In the genomic region with DNA sequence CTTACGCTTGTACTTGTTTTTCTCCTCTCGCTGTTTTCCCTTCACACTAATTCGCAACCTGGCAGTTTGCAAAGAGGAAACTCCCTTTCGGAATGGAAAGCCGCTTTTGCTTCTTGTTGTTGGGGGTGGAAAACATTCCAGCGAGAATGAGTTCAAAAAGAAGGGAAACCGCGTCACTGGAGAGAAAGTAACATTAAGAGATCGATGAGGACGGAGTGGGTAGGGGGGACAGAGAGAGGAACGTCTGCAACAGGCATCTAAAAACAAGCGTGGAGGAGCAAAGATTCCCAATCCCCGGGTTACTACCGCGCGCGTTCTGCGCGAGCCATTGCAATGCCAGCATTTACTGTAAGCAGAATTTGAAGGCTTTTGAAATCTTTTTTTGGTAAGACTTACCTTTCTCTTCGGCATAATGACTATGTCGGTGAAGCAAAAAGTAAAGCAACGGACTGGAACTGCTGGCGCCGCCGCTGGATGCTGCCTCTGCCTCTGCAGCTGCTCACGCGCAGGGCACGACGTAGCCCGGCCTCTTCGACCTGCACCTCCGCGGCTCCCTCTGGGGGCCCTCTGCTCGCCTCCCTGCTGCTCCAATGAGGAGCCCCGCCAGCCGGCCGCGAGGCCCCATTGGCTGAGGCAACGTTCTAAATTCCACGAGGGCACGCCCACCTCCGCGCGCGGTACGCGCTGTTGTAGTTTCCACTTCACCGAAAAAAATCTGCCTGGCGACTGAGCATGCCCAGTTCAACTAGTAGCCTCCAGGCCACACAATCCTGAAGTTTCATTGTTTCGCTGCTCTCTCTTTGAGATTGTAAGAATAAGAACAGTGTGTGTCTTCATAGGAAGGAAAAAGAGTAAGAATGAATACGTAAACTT, we compare ENCODE assay signal across 8 cellular contexts.
DNase-seq lines count a peak whose midpoint lies in the region; ATAC-seq, FAIRE-seq and TF ChIP-seq lines count a peak whose summit lies in the region.

TSS of gene HMGN3 (minus strand) at position 533 of the 873 bp plus-strand sequence.

- no peaks in the 10 kb centered on the region for H3K9me2 ChIP-seq in Loucy (replicated peaks; ENCODE audit: low read depth, low read length)

- H3K4me2 ChIP-seq in Loucy (ENCODE audit: low read depth, low read length, poor library complexity, severe bottlenecking), result peak within 1 kb of the TSS; percentile 93

- no peaks in the 10 kb centered on the region for H3K27me3 ChIP-seq in Loucy (ENCODE audit: insufficient read depth, low read length, poor library complexity, severe bottlenecking)

- peaks cover 15% of the 10 kb centered on the region for H3K4me1 Mint-ChIP-seq in nephron progenitor cell
- peaks cover 40% of the 10 kb centered on the region for H3K4me1 Mint-ChIP-seq in stimulated activated naive CD8-positive, alpha-beta T cell treated with anti-CD3 and anti-CD28 coated beads, Interleukin-15, amount 100 ng/mL, for 72 hours

- H3K4me1 ChIP-seq in Loucy (ENCODE audit: insufficient read depth, low read length, poor library complexity, severe bottlenecking), result peaks cover 38% of the 10 kb centered on the region

- H3K36me3 Mint-ChIP-seq in nephron progenitor cell (ENCODE audit: low read depth), result peaks cover 35% of the 10 kb centered on the region

- TF ChIP-seq POLR2A in H54 (IDR thresholded peaks at IDR 0.05; ENCODE audit: low read depth, low read length), result peak; percentile 69

- peak within 1 kb of the TSS; percentile 96 for H3K4me3 Mint-ChIP-seq in nephron progenitor cell
- H3K4me3 Mint-ChIP-seq in stimulated activated naive CD8-positive, alpha-beta T cell treated with anti-CD3 and anti-CD28 coated beads, Interleukin-15, amount 100 ng/mL, for 72 hours, result peak within 1 kb of the TSS; percentile 87

- peak; percentile 94 for DNase-seq in ELF-1 (ENCODE audit: low read depth, low spot score)
- peak; percentile 77 for DNase-seq in H54 (ENCODE audit: insufficient read length, low spot score)
- peak; percentile 27 for DNase-seq in SIG-M5 (lab: John Stamatoyannopoulos, UW)
- peak; percentile 87 for DNase-seq in activated gamma-delta T cell (lab: John Stamatoyannopoulos, UW)
- peak; percentile 89 for DNase-seq in fibroblast of the conjunctiva (ENCODE audit: low read depth)
- DNase-seq in nephron progenitor cell, result peak; percentile 89
- peak; percentile 90 to 96 for DNase-seq in stimulated activated naive CD8-positive, alpha-beta T cell treated with anti-CD3 and anti-CD28 coated beads, Interleukin-15, amount 100 ng/mL, for 72 hours

- no peaks in the 10 kb centered on the region; the same call in 1 of the 2 replicates for H3F3A ChIP-seq in Loucy (ENCODE audit: low read depth)

- ATAC-seq in stimulated activated naive CD8-positive, alpha-beta T cell treated with anti-CD3 and anti-CD28 coated beads, Interleukin-15, amount 100 ng/mL, for 72 hours, result peak; percentile 97

- H3K27me3 Mint-ChIP-seq in nephron progenitor cell (ENCODE audit: low read depth, poor library complexity), result no peaks in the 10 kb centered on the region
- no peaks in the 10 kb centered on the region for H3K27me3 Mint-ChIP-seq in stimulated activated naive CD8-positive, alpha-beta T cell treated with anti-CD3 and anti-CD28 coated beads, Interleukin-15, amount 100 ng/mL, for 72 hours

- 0 out of 2 replicates have a peak, but pooled peaks have one; percentile 14 for TF ChIP-seq CTCF in Loucy (conservative IDR thresholded peaks at IDR 0.05; ENCODE audit: low read length)
- no peak for TF ChIP-seq CTCF in nephron progenitor cell (IDR thresholded peaks at IDR 0.05)

- H3K79me2 ChIP-seq in Loucy (ENCODE audit: insufficient read depth, low read length), result peaks cover 50% of the 10 kb centered on the region

- no peaks in the 10 kb centered on the region for H3K9me3 ChIP-seq in Loucy (ENCODE audit: insufficient read depth, low read depth, low read length)

- H3K4me3 ChIP-seq in Loucy (ENCODE audit: low read length, poor library complexity, severe bottlenecking), result peak within 1 kb of the TSS; percentile 95

- H3K36me3 ChIP-seq in Loucy (ENCODE audit: insufficient read depth, low read length), result no peaks in the 10 kb centered on the region

- H2AFZ ChIP-seq in Loucy (ENCODE audit: low read length), result peak within 1 kb of the TSS; percentile 96

- H4K20me1 ChIP-seq in Loucy (ENCODE audit: insufficient read depth, low read length, poor library complexity, severe bottlenecking), result peaks cover 32% of the 10 kb centered on the region

- FAIRE-seq in H54 (lab: Jason Lieb, UNC), result peak; percentile 97

- H3K9ac ChIP-seq in Loucy (ENCODE audit: low read depth, low read length, poor library complexity, severe bottlenecking), result peak within 1 kb of the TSS; percentile 97

- peaks cover 14% of the 10 kb centered on the region for H3K9me3 Mint-ChIP-seq in nephron progenitor cell
- no peaks in the 10 kb centered on the region for H3K9me3 Mint-ChIP-seq in stimulated activated naive CD8-positive, alpha-beta T cell treated with anti-CD3 and anti-CD28 coated beads, Interleukin-15, amount 100 ng/mL, for 72 hours

- peak within 1 kb of the TSS; percentile 94 for H3K27ac Mint-ChIP-seq in nephron progenitor cell
- H3K27ac Mint-ChIP-seq in stimulated activated naive CD8-positive, alpha-beta T cell treated with anti-CD3 and anti-CD28 coated beads, Interleukin-15, amount 100 ng/mL, for 72 hours, result peak within 1 kb of the TSS; percentile 92 to 94

Comparison
In these comparisons a context has a peak if more than half of its experiments do, and no peak if none do; other contexts are left out.
1. Peak in every context shown above with its lines: DNase-seq, ATAC-seq and H3K4me3 ChIP-seq.
2. DNase-seq: peak in every context shown above with its lines; median percentile 94 in ELF-1; 93 in stimulated activated naive CD8-positive, alpha-beta T cell treated with anti-CD3 and anti-CD28 coated beads, Interleukin-15, amount 100 ng/mL, for 72 hours; 89 in fibroblast of the conjunctiva; 89 in nephron progenitor cell; 87 in activated gamma-delta T cell; 77 in H54; 27 in SIG-M5.